ENCODE assay signal across 17 cellular contexts in the genomic region with DNA sequence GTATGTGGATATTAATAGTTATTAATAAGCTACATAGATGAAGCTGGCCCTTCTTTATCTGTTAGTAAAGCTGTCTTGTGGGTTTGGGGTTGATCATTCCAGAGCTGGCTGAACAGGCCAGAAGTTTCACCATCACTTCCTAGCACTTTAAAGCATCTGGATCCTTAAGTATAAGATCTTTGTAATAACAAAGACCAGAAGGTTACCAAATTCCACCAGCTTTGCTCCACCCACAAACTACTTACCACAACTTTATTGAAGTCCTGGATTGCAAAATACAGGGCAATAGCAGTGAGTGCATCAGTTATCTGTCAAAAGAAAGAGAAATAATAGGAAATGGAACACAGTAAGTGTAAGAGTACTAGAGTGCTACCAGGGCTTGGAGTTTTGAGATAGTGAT. TPM values are rescaled to one million over a fixed set of nuclear protein-coding genes. Genes with fewer than 3 reads are reported as not detected.
A peak's percentile ranks its signal among the peaks of the same experiment; 100 is the strongest.
DNase-seq lines count a peak whose midpoint lies in the region; ATAC-seq and TF ChIP-seq lines count a peak whose summit lies in the region.
"Had no signal": no experiment of that assay in that cellular context is flagged by ENCODE, and none has a peak within 500 bp of the region (broad histone marks: within the 10 kb centered on the region; RNA-seq: fewer than 3 reads in every experiment).

No MANE protein-coding gene starts in this region.

- H3K4me3 Mint-ChIP-seq in chondrocyte (ENCODE audit: unreplicated experiment): no peak overlapping the region
- H3K4me3 Mint-ChIP-seq: GM23338; memory B cell; T-helper 2 cell treated with Interferon-gamma antibody and Interleukin-4, amounts not matched to agents 5 μg/mL and 100 μg/mL, for 36 hours had no signal

- no peak for TF ChIP-seq CTCF in foreskin keratinocyte (conservative IDR thresholded peaks at IDR 0.05)
- TF ChIP-seq CTCF in chondrocyte (IDR thresholded peaks at IDR 0.05): no peak

- no peak overlapping the region for H3K27ac Mint-ChIP-seq in chondrocyte (ENCODE audit: unreplicated experiment)
- H3K27ac Mint-ChIP-seq: GM23338; memory B cell; T-helper 2 cell treated with Interferon-gamma antibody and Interleukin-4, amounts not matched to agents 5 μg/mL and 100 μg/mL, for 36 hours had no signal

- no peak overlapping the region for H3K4me3 ChIP-seq in Karpas-422 (ENCODE audit: low read length)
- no peak overlapping the region for H3K4me3 ChIP-seq in adipocyte (ENCODE audit: low read length)
- H3K4me3 ChIP-seq: GM23338, ovary, PC-9 had no signal

- H3K27me3 ChIP-seq in Karpas-422 (ENCODE audit: low read length) (no peaks in the 10 kb centered on the region), adipocyte (replicated peaks; ENCODE audit: control insufficient read depth, insufficient read depth, low read length) (no peaks in the 10 kb centered on the region), foreskin keratinocyte (no peaks in the 10 kb centered on the region)
- H3K27me3 ChIP-seq: ovary had no signal

- no peaks in the 10 kb centered on the region for H3K4me1 Mint-ChIP-seq in chondrocyte (ENCODE audit: low read depth)
- H3K4me1 Mint-ChIP-seq: GM23338, memory B cell had no signal

- H3K9me3 ChIP-seq in Karpas-422 (ENCODE audit: low read length) (no peaks in the 10 kb centered on the region), adipocyte (ENCODE audit: control insufficient read depth, low read length) (no peaks in the 10 kb centered on the region)
- H3K9me3 ChIP-seq: ovary had no signal

- peak; percentile 53 for DNase-seq in AG08396 (ENCODE audit: low spot score)
- DNase-seq in Karpas-422: peak; percentile 25
- DNase-seq in adipocyte (ENCODE audit: low read depth): peak; percentile 90
- peak; percentile 26 to 28 for DNase-seq in foreskin keratinocyte
- DNase-seq in NCI-H748 (lab: John Stamatoyannopoulos, UW; ENCODE audit: unreplicated experiment): no peak
- DNase-seq in chondrocyte (ENCODE audit: low spot score): no peak
- DNase-seq: activated CD4-positive, alpha-beta T cell treated with anti-CD3 and anti-CD28 coated beads, Interleukin-2, amount 50 U/mL, for 48 hours; DMS53; MM.1S; NCI-H345; ovary; PC-9 had no signal

- H4K20me1 ChIP-seq in Karpas-422 (ENCODE audit: insufficient read depth, low read depth, low read length): no peaks in the 10 kb centered on the region

- H3K4me1 ChIP-seq in Karpas-422 (ENCODE audit: low read length) (no peaks in the 10 kb centered on the region), adipocyte (ENCODE audit: control insufficient read depth, insufficient read depth, low read length) (peaks cover 14% of the 10 kb centered on the region), foreskin keratinocyte (no peaks in the 10 kb centered on the region)

- H3K27me3 Mint-ChIP-seq in chondrocyte (ENCODE audit: low read depth): no peaks in the 10 kb centered on the region
- H3K27me3 Mint-ChIP-seq: memory B cell had no signal

- H3K4me2 ChIP-seq in Karpas-422 (ENCODE audit: low read depth, low read length, poor library complexity, severe bottlenecking): no peak overlapping the region
- H3K4me2 ChIP-seq: GM23338, PC-9 had no signal

- H3K36me3 ChIP-seq in Karpas-422 (ENCODE audit: insufficient read depth, low read length) (no peaks in the 10 kb centered on the region), adipocyte (ENCODE audit: control insufficient read depth, insufficient read depth, low read length, severe bottlenecking) (no peaks in the 10 kb centered on the region)
- H3K36me3 ChIP-seq: ovary had no signal

- H3K9ac ChIP-seq in Karpas-422 (ENCODE audit: low read length) (no peak overlapping the region), adipocyte (ENCODE audit: low read length) (no peak overlapping the region)

- peaks cover 5% of the 10 kb centered on the region for H3K36me3 Mint-ChIP-seq in chondrocyte (ENCODE audit: low read depth)

- H3K9me2 ChIP-seq in Karpas-422 (replicated peaks; ENCODE audit: insufficient read depth, low read length): no peaks in the 10 kb centered on the region

- H3K9me3 Mint-ChIP-seq in chondrocyte (ENCODE audit: low read depth): no peaks in the 10 kb centered on the region
- H3K9me3 Mint-ChIP-seq: GM23338; memory B cell; T-helper 2 cell treated with Interferon-gamma antibody and Interleukin-4, amounts not matched to agents 5 μg/mL and 100 μg/mL, for 36 hours had no signal

- H2AFZ ChIP-seq in Karpas-422 (ENCODE audit: low read length): no peak overlapping the region
- H2AFZ ChIP-seq: GM23338, PC-9 had no signal

- no peaks in the 10 kb centered on the region for H3K79me2 ChIP-seq in Karpas-422 (ENCODE audit: low read length)

- ATAC-seq in foreskin keratinocyte (no peak), HG02642 (IDR thresholded peaks at IDR 0.05; ENCODE audit: poor library complexity, unreplicated experiment) (no peak), SK-N-SH treated with all-trans-retinoic acid at 6 μM for 48 hours (no peak)
- ATAC-seq: GM23338 had no signal

- H3K27ac ChIP-seq in Karpas-422 (ENCODE audit: low read length) (no peak overlapping the region), foreskin keratinocyte (no peak overlapping the region)
- H3K27ac ChIP-seq: ovary, PC-9 had no signal

TF ChIP-seq in SK-N-SH treated with all-trans-retinoic acid at 6 μM for 48 hours, 23 proteins besides CTCF, POLR2A, EP300 and RAD21:
- TF ChIP-seq PATZ1 (CRISPR knock-in tag; IDR thresholded peaks at IDR 0.05; ENCODE audit: borderline replicate concordance) (no peak), CSDC2 (CRISPR knock-in tag; IDR thresholded peaks at IDR 0.05) (no peak), OSR1 (CRISPR knock-in tag; IDR thresholded peaks at IDR 0.05) (no peak), ZC3H10 (CRISPR knock-in tag; IDR thresholded peaks at IDR 0.05) (no peak), ZFP30 (CRISPR knock-in tag; IDR thresholded peaks at IDR 0.05) (no peak), TCF4 (CRISPR knock-in tag; IDR thresholded peaks at IDR 0.05; ENCODE audit: borderline replicate concordance) (no peak), TOX (CRISPR knock-in tag; IDR thresholded peaks at IDR 0.05; ENCODE audit: borderline replicate concordance) (no peak), RARB (CRISPR knock-in tag; IDR thresholded peaks at IDR 0.05) (no peak), ZNF565 (CRISPR knock-in tag; conservative IDR thresholded peaks at IDR 0.05; ENCODE audit: low read depth) (no peak), TSHZ2 (CRISPR knock-in tag; IDR thresholded peaks at IDR 0.05) (no peak), ZNF70 (CRISPR knock-in tag; IDR thresholded peaks at IDR 0.05) (no peak)
TF ChIP-seq in SK-N-SH treated with all-trans-retinoic acid at 6 μM for 48 hours: peak in this region for 0.

RNA-seq across cellular contexts. Expression of gene PIGU, which starts 33.0 kb away (rescaled TPM):
- total RNA-seq in Karpas-422 (2014; rRNA removed; shearing (Covaris generic); ENCODE audit: low replicate concordance): 13.0 and 18.4 TPM in 2 replicates
- 24.3 and 25.9 TPM in 2 replicates for total RNA-seq in foreskin keratinocyte
- 28.1 and 30.7 TPM in 2 replicates for polyA plus RNA-seq in foreskin keratinocyte
- total RNA-seq in chondrocyte: 19.8 to 21.2 TPM (median 20.4 TPM) in 3 replicates

Comparison
In these comparisons a context has a peak if more than half of its experiments do, and no peak if none do; other contexts are left out.
1. DNase-seq: peak in AG08396 (single experiment), Karpas-422 (single experiment), adipocyte (single experiment) and foreskin keratinocyte (2 of 2); none in NCI-H748 (single experiment) and chondrocyte (single experiment).